ENCODE assay signal across 12 cellular contexts in the genomic region with DNA sequence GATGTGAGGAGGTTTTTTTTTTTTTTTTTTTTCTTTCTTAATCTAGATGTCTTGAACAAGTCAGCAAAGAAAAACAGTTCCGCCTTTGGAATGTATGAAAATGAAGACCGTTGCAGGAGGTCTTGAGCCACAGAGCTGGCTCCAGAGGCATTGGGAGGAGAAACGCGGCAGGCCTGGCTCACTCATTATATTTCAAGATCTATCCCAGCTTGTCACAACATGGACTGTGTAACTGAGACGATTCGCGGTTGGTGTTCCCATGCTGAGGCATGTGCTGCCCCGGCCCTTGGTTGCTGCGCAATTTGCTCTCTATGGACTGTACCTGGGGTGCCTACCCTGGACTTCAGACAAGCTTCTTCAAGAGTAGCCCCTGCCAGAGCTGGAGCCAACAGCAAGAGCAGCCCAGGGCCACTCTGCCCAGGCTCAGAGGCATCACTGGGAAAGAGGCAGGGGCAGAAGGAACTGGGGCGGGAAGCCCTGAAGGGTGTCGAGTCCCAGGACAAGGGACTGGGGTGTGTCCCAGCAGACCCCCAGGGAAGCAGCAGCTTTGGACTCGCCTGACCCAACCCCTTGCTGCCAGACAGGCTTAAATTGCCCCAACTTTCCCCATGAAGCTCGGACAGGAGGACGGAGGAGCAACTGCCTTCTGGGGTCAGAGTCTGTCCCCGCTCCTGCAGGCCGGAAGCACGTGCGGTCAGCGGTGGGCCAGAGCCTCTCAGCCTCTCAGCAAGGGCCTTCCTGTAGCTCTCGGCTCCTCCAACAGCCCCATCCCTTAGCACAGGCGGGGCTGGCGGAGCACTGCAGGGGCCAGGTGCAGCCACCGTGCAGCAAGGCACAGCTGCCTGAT. TPM values are rescaled to one million over a fixed set of nuclear protein-coding genes. Genes with fewer than 3 reads are reported as not detected.
A peak's percentile ranks its signal among the peaks of the same experiment; 100 is the strongest.
DNase-seq lines count a peak whose midpoint lies in the region; ATAC-seq and TF ChIP-seq lines count a peak whose summit lies in the region.
"Had no signal": no experiment of that assay in that cellular context is flagged by ENCODE, and none has a peak within 500 bp of the region (broad histone marks: within the 10 kb centered on the region; RNA-seq: fewer than 3 reads in every experiment).

No MANE protein-coding gene starts in this region.

- H3K79me2 ChIP-seq in neural progenitor cell (ENCODE audit: low read depth): no peaks in the 10 kb centered on the region

- DNase-seq in Daoy (ENCODE audit: low read depth) (peak; percentile 80), NCI-H69 (lab: John Stamatoyannopoulos, UW) (peak; percentile 30), fibroblast of gingiva (ENCODE audit: low read depth) (peak; percentile 94), neural progenitor cell (ENCODE audit: low spot score) (peak; percentile 27), G401 (ENCODE audit: low spot score) (no peak), occipital lobe (lab: John Stamatoyannopoulos, UW) (no peak)
- DNase-seq in activated CD8-positive, alpha-beta memory T cell treated with anti-CD3 and anti-CD28 coated beads, Interleukin-2, amount 50 U/mL, for 4 hours: no peak
- DNase-seq: activated CD4-positive, alpha-beta T cell treated with anti-CD3 and anti-CD28 coated beads for 36 hours; activated gamma-delta T cell; hypothalamus had no signal

- no peaks in the 10 kb centered on the region for H3K9me3 ChIP-seq in neural progenitor cell (ENCODE audit: low read depth)

- no peaks in the 10 kb centered on the region for H3K36me3 ChIP-seq in neural progenitor cell

- peaks cover 19% of the 10 kb centered on the region for H3K4me1 Mint-ChIP-seq in neural progenitor cell
- H3K4me1 Mint-ChIP-seq: activated CD4-positive, alpha-beta T cell treated with anti-CD3 and anti-CD28 coated beads for 36 hours had no signal

- peak overlapping the region; percentile 50 for H3K27ac Mint-ChIP-seq in neural progenitor cell
- H3K27ac Mint-ChIP-seq: activated CD4-positive, alpha-beta T cell treated with anti-CD3 and anti-CD28 coated beads for 36 hours; dendritic cell treated with granulocyte-macrophage colony-stimulating factor and Interleukin-4, amounts not matched to agents 40 ng/mL and 50 ng/mL, for 4 days had no signal

- no peaks in the 10 kb centered on the region for H3K27me3 ChIP-seq in neural progenitor cell

- H3K4me2 ChIP-seq in neural progenitor cell: no peak overlapping the region

- H3K27ac ChIP-seq in neural progenitor cell: no peak overlapping the region

- in situ Hi-C loops in G401 (cut with HindIII; ENCODE audit: low sequenced_read_pairs): no loop called here

- H3K4me3 Mint-ChIP-seq in neural progenitor cell: no peak overlapping the region
- H3K4me3 Mint-ChIP-seq: activated CD4-positive, alpha-beta T cell treated with anti-CD3 and anti-CD28 coated beads for 36 hours; dendritic cell treated with granulocyte-macrophage colony-stimulating factor and Interleukin-4, amounts not matched to agents 40 ng/mL and 50 ng/mL, for 4 days had no signal

- H3K9ac ChIP-seq in neural progenitor cell: no peak overlapping the region

- no peaks in the 10 kb centered on the region for H4K20me1 ChIP-seq in neural progenitor cell (ENCODE audit: low read depth)

- H3K27me3 Mint-ChIP-seq in neural progenitor cell (ENCODE audit: insufficient read depth, low read depth): peaks cover 8% of the 10 kb centered on the region

- no peaks in the 10 kb centered on the region for H3K4me1 ChIP-seq in neural progenitor cell

- ATAC-seq in HG03108 (IDR thresholded peaks at IDR 0.05; ENCODE audit: unreplicated experiment): no peak
- ATAC-seq: activated CD4-positive, alpha-beta T cell treated with anti-CD3 and anti-CD28 coated beads for 36 hours had no signal

- H3K4me3 ChIP-seq in neural progenitor cell: no peak overlapping the region

- H3K36me3 Mint-ChIP-seq in neural progenitor cell: no peaks in the 10 kb centered on the region

- TF ChIP-seq CTCF in neural progenitor cell (IDR thresholded peaks at IDR 0.05): no peak

- H3F3A ChIP-seq in neural progenitor cell (ENCODE audit: low read depth): no peaks in the 10 kb centered on the region

- H2AFZ ChIP-seq in neural progenitor cell (replicated peaks): no peak overlapping the region

- H3K9me3 Mint-ChIP-seq in neural progenitor cell: peaks cover 3% of the 10 kb centered on the region
- H3K9me3 Mint-ChIP-seq: dendritic cell treated with granulocyte-macrophage colony-stimulating factor and Interleukin-4, amounts not matched to agents 40 ng/mL and 50 ng/mL, for 4 days had no signal

RNA-seq across cellular contexts. Expression of gene STX16, which starts 32.2 kb away (rescaled TPM):
- total RNA-seq in Daoy (2014; rRNA removed; shearing (Covaris generic)): 12.1 and 16.0 TPM in 2 replicates
- total RNA-seq in neural progenitor cell (ENCODE audit: low replicate concordance) (41.2 and 46.6 TPM in 2 replicates), occipital lobe (33.2 TPM)
- 25.5 and 32.3 TPM in 2 replicates for total RNA-seq in G401 (2014; rRNA removed; shearing (Covaris generic))

Comparison
In these comparisons a context has a peak if more than half of its experiments do, and no peak if none do; other contexts are left out.
1. DNase-seq: peak in Daoy (single experiment), NCI-H69 (single experiment), fibroblast of gingiva (single experiment) and neural progenitor cell (single experiment); none in G401 (single experiment), occipital lobe (single experiment) and activated CD8-positive, alpha-beta memory T cell treated with anti-CD3 and anti-CD28 coated beads, Interleukin-2, amount 50 U/mL, for 4 hours (single experiment).